Comparison of ENCODE assay signal across 8 cellular contexts in genomic region chr12:107760207-107760816, GRCh38. TPM values are rescaled to one million over a fixed set of nuclear protein-coding genes. Genes with fewer than 3 reads are reported as not detected.
A peak's percentile ranks its signal among the peaks of the same experiment; 100 is the strongest.
DNase-seq lines count a peak whose midpoint lies in the region; ATAC-seq and TF ChIP-seq lines count a peak whose summit lies in the region.

No MANE protein-coding gene starts in this region.

- H3K27ac ChIP-seq in HL-60 (replicated peaks): peak overlapping the region; percentile 83
- H3K27ac ChIP-seq in lower lobe of right lung: peak overlapping the region; percentile 82

- H3K4me3 ChIP-seq in HL-60 (replicated peaks; ENCODE audit: insufficient read depth, low read length): peak overlapping the region; percentile 89
- peak overlapping the region; percentile 90 for H3K4me3 ChIP-seq in lower lobe of right lung

- H3K36me3 Mint-ChIP-seq in T-helper 1 cell treated with Interleukin-12 subunit alpha and Interleukin-12 subunit beta and Interleukin-4 antibody, amounts not matched to agents 30 μg/mL and 1 μg/mL, for 36 hours (ENCODE audit: low read depth): peaks cover 18% of the 10 kb centered on the region
- H3K36me3 Mint-ChIP-seq in chondrocyte (ENCODE audit: low read depth): peaks cover 4% of the 10 kb centered on the region

- peaks cover 27% of the 10 kb centered on the region for H3K4me1 Mint-ChIP-seq in T-helper 1 cell treated with Interleukin-12 subunit alpha and Interleukin-12 subunit beta and Interleukin-4 antibody, amounts not matched to agents 30 μg/mL and 1 μg/mL, for 36 hours (ENCODE audit: low read depth)
- peaks cover 26% of the 10 kb centered on the region for H3K4me1 Mint-ChIP-seq in chondrocyte (ENCODE audit: low read depth)

- intact Hi-C loops in lower lobe of right lung (cut with DNase I): no loop called here

- TF ChIP-seq CTCF in HL-60 (IDR thresholded peaks at IDR 0.05; ENCODE audit: insufficient read depth, low read length) (no peak), chondrocyte (IDR thresholded peaks at IDR 0.05) (no peak), lower lobe of right lung (IDR thresholded peaks at IDR 0.05) (no peak)

- peaks cover 25% of the 10 kb centered on the region for H3K36me3 ChIP-seq in lower lobe of right lung

- DNase-seq in CMK (ENCODE audit: low read depth) (peak; percentile 9), HL-60 (ENCODE audit: low read depth in 1 of 2, low spot score in 1 of 2) (peak in 1 of 2 experiments; percentile 30), chondrocyte (ENCODE audit: low spot score) (no peak), lower lobe of right lung (peak; percentile 58), occipital lobe (lab: John Stamatoyannopoulos, UW) (no peak)
- DNase-seq in stimulated activated CD8-positive, alpha-beta memory T cell treated with anti-CD3 and anti-CD28 coated beads, Interleukin-4, amount 100 ng/mL, for 24 hours (ENCODE audit: low read depth): peak; percentile 9

- H3K4me3 Mint-ChIP-seq in T-helper 1 cell treated with Interleukin-12 subunit alpha and Interleukin-12 subunit beta and Interleukin-4 antibody, amounts not matched to agents 30 μg/mL and 1 μg/mL, for 36 hours: peak overlapping the region; percentile 91
- peak overlapping the region; percentile 88 for H3K4me3 Mint-ChIP-seq in chondrocyte (ENCODE audit: unreplicated experiment)

- H3K27me3 Mint-ChIP-seq in T-helper 1 cell treated with Interleukin-12 subunit alpha and Interleukin-12 subunit beta and Interleukin-4 antibody, amounts not matched to agents 30 μg/mL and 1 μg/mL, for 36 hours (ENCODE audit: low read depth): peaks cover 12% of the 10 kb centered on the region
- H3K27me3 Mint-ChIP-seq in chondrocyte (ENCODE audit: low read depth): peaks cover 3% of the 10 kb centered on the region

- H3K9me3 Mint-ChIP-seq in T-helper 1 cell treated with Interleukin-12 subunit alpha and Interleukin-12 subunit beta and Interleukin-4 antibody, amounts not matched to agents 30 μg/mL and 1 μg/mL, for 36 hours: peaks cover 5% of the 10 kb centered on the region
- no peaks in the 10 kb centered on the region for H3K9me3 Mint-ChIP-seq in chondrocyte (ENCODE audit: low read depth)

- H3K27ac Mint-ChIP-seq in T-helper 1 cell treated with Interleukin-12 subunit alpha and Interleukin-12 subunit beta and Interleukin-4 antibody, amounts not matched to agents 30 μg/mL and 1 μg/mL, for 36 hours: peak overlapping the region; percentile 87
- H3K27ac Mint-ChIP-seq in chondrocyte (ENCODE audit: unreplicated experiment): peak overlapping the region; percentile 84

- H3K4me1 ChIP-seq in lower lobe of right lung: peaks cover 38% of the 10 kb centered on the region

- H3K27me3 ChIP-seq in HL-60 (ENCODE audit: insufficient read depth, poor library complexity, severe bottlenecking): no peaks in the 10 kb centered on the region
- H3K27me3 ChIP-seq in lower lobe of right lung (ENCODE audit: low read depth): no peaks in the 10 kb centered on the region

- no peaks in the 10 kb centered on the region for H3K9me3 ChIP-seq in lower lobe of right lung

- peak; percentile 20 for ATAC-seq in GM21360 (IDR thresholded peaks at IDR 0.05; ENCODE audit: unreplicated experiment)
- ATAC-seq in lower lobe of right lung: peak; percentile 1 to 4

RNA-seq across cellular contexts. Expression of gene PRDM4, which starts 0.6 kb away (rescaled TPM):
- total RNA-seq in chondrocyte: 19.6 to 23.1 TPM (median 22.5 TPM) in 3 replicates
- total RNA-seq in lower lobe of right lung: 25.4 TPM
- total RNA-seq in occipital lobe: 19.7 TPM

RNA-seq across cellular contexts. Expression of gene ASCL4, which starts 14.2 kb away (rescaled TPM):
- not detected in 3 replicates for total RNA-seq in chondrocyte
- total RNA-seq in lower lobe of right lung: not detected
- total RNA-seq in occipital lobe: not detected

Comparison
In these comparisons a context has a peak if more than half of its experiments do, and no peak if none do; other contexts are left out.
1. DNase-seq: peak in CMK (single experiment), lower lobe of right lung (single experiment) and stimulated activated CD8-positive, alpha-beta memory T cell treated with anti-CD3 and anti-CD28 coated beads, Interleukin-4, amount 100 ng/mL, for 24 hours (single experiment); none in chondrocyte (single experiment) and occipital lobe (single experiment).